In genomic region chr1:181987334-181987870, GRCh38 we compare ENCODE assay signal across 20 cellular contexts.
"Had no signal": no experiment of that assay in that cellular context is flagged by ENCODE, and none has a peak within 500 bp of the region (broad histone marks: within the 10 kb centered on the region; RNA-seq: fewer than 3 reads in every experiment).

No MANE protein-coding gene starts in this region.

- H3K9me3 ChIP-seq: left lung, mucosa of descending colon, right atrium auricular region, transverse colon, vagina had no signal

- ATAC-seq: left lung; mucosa of descending colon; naive thymus-derived CD4-positive, alpha-beta T cell; stimulated activated naive B cell treated with anti-CD40 and anti-IgM and Interleukin-4, amounts not matched to agents 10 μg/mL and 1 μg/mL and 100 μg/mL, for 72 hours had no signal

- H3K36me3 Mint-ChIP-seq: memory B cell; naive thymus-derived CD4-positive, alpha-beta T cell; stimulated activated naive B cell treated with anti-CD40 and anti-IgM and Interleukin-4, amounts not matched to agents 10 μg/mL and 1 μg/mL and 100 μg/mL, for 72 hours had no signal

- H3K27ac Mint-ChIP-seq: activated CD4-positive, alpha-beta memory T cell treated with anti-CD3 and anti-CD28 coated beads, Interleukin-2, amount 10 ng/mL, durations not matched to agents 7 days and 5 days; activated T-cell treated with anti-CD3 and anti-CD28 coated beads, Interleukin-2, amount 50 U/mL, for 24 hours; memory B cell; naive thymus-derived CD4-positive, alpha-beta T cell; stimulated activated naive B cell treated with anti-CD40 and anti-IgM and Interleukin-4, amounts not matched to agents 10 μg/mL and 1 μg/mL and 100 μg/mL, for 72 hours had no signal

- H3K27me3 ChIP-seq: left lung, right atrium auricular region, transverse colon, vagina had no signal

- DNase-seq: activated CD4-positive, alpha-beta memory T cell treated with anti-CD3 and anti-CD28 coated beads, Interleukin-2, amount 10 ng/mL, durations not matched to agents 7 days and 5 days; activated CD4-positive, alpha-beta T cell treated with anti-CD3 and anti-CD28 coated beads for 4 hours; activated effector memory CD4-positive, alpha-beta T cell treated with Interleukin-2 at 50 U/mL for 16 hours; activated naive CD4-positive, alpha-beta T cell treated with anti-CD3 and anti-CD28 coated beads, Interleukin-2, amount 50 U/mL, for 16 hours; activated T-cell treated with anti-CD3 and anti-CD28 coated beads, Interleukin-2, amount 50 U/mL, for 24 hours; effector memory CD4-positive, alpha-beta T cell; left lung; mucosa of descending colon; naive thymus-derived CD4-positive, alpha-beta T cell; stimulated activated CD4-positive, alpha-beta T cell treated with anti-CD3 and anti-CD28 coated beads, Interleukin-15, amount 100 ng/mL, for 24 hours; stimulated activated CD4-positive, alpha-beta T cell treated with anti-CD3 and anti-CD28 coated beads, Interleukin-4, amount 100 ng/mL, for 1 hour; stimulated activated naive B cell treated with anti-CD40 and anti-IgM and Interleukin-4, amounts not matched to agents 10 μg/mL and 1 μg/mL and 100 μg/mL, for 72 hours; T-helper 2 cell; transverse colon had no signal

- H3K4me1 Mint-ChIP-seq: central memory CD8-positive, alpha-beta T cell; memory B cell; stimulated activated naive B cell treated with anti-CD40 and anti-IgM and Interleukin-4, amounts not matched to agents 10 μg/mL and 1 μg/mL and 100 μg/mL, for 72 hours had no signal

- H3K36me3 ChIP-seq: left lung, right atrium auricular region, transverse colon, vagina had no signal

- H3K4me1 ChIP-seq: left lung, right atrium auricular region, transverse colon, vagina had no signal

- H3K4me3 Mint-ChIP-seq: activated CD4-positive, alpha-beta memory T cell treated with anti-CD3 and anti-CD28 coated beads, Interleukin-2, amount 10 ng/mL, durations not matched to agents 7 days and 5 days; activated T-cell treated with anti-CD3 and anti-CD28 coated beads, Interleukin-2, amount 50 U/mL, for 24 hours; central memory CD8-positive, alpha-beta T cell; memory B cell; naive thymus-derived CD4-positive, alpha-beta T cell; stimulated activated naive B cell treated with anti-CD40 and anti-IgM and Interleukin-4, amounts not matched to agents 10 μg/mL and 1 μg/mL and 100 μg/mL, for 72 hours had no signal

- H3K9me3 Mint-ChIP-seq: activated CD4-positive, alpha-beta memory T cell treated with anti-CD3 and anti-CD28 coated beads, Interleukin-2, amount 10 ng/mL, durations not matched to agents 7 days and 5 days; activated T-cell treated with anti-CD3 and anti-CD28 coated beads, Interleukin-2, amount 50 U/mL, for 24 hours; central memory CD8-positive, alpha-beta T cell; memory B cell; naive thymus-derived CD4-positive, alpha-beta T cell; stimulated activated naive B cell treated with anti-CD40 and anti-IgM and Interleukin-4, amounts not matched to agents 10 μg/mL and 1 μg/mL and 100 μg/mL, for 72 hours had no signal

- H3K27ac ChIP-seq: epithelial cell of prostate, left lung, right atrium auricular region, skin epidermis, transverse colon, vagina had no signal

- H3K4me3 ChIP-seq: left lung, mucosa of descending colon, right atrium auricular region, skin epidermis, transverse colon, vagina had no signal
